16 cellular contexts compared by ENCODE assay signal in the genomic region with DNA sequence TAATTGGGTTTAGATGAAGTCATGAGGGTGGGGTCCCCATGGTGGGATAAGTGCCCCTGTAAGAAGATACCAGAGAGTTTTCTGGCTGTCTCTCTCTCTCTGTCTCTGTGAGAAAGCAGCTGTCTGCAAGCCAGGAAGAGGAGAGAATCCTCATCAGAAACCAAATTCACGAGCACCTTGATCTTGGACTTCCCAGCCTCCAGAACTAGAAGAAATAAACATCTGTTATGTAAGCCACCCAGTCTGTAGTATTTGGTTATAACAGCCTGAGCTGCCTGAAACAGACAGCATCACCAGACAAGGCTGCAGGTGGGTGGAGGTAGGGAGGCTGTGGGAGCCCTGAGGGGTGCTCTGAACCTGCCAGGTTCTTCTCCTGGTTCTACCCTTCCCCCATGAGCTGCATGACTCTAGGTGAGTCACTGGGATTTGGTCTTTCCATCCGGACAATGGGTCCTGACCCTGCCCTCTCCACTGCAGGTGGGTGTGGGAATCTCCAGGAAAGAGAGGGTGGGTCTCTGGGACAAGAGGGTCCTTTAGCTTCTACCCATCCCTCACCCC.
"Had no signal": no experiment of that assay in that cellular context is flagged by ENCODE, and none has a peak within 500 bp of the region (broad histone marks: within the 10 kb centered on the region; RNA-seq: fewer than 3 reads in every experiment).

No MANE protein-coding gene starts in this region.

- FAIRE-seq: small intestine, urothelium cell line had no signal

- H3K4me3 ChIP-seq: dorsolateral prefrontal cortex had no signal

- H3K27ac ChIP-seq: dorsolateral prefrontal cortex had no signal

- DNase-seq: activated CD4-positive, alpha-beta T cell treated with anti-CD3 and anti-CD28 coated beads for 1 hour; activated CD4-positive, alpha-beta T cell treated with anti-CD3 and anti-CD28 coated beads, Interleukin-2, amount 50 U/mL, for 4 hours; activated T-cell treated with anti-CD3 and anti-CD28 coated beads, Interleukin-2, amount 50 U/mL, for 4 hours; foreskin fibroblast; glutamatergic neuron; hypothalamus; kidney glomerular epithelial cell; nucleus accumbens; retina; small intestine; stimulated activated CD4-positive, alpha-beta T cell treated with anti-CD3 and anti-CD28 coated beads, Interleukin-4, amount 100 ng/mL, for 24 hours; stimulated activated naive CD4-positive, alpha-beta T cell treated with Interleukin-2 at 50 U/mL for 16 hours; SW 1271 had no signal

- ATAC-seq: activated T-cell treated with anti-CD3 and anti-CD28 coated beads, Interleukin-2, amount 50 U/mL, for 4 hours; natural killer cell treated with Interleukin-12 subunit alpha and Interleukin-12 subunit beta and Interleukin-15 and Interleukin-18, amount 100 ng/mL, for 72 hours had no signal
